Comparison of ENCODE assay signal across 13 cellular contexts in genomic region chr17:38554430-38555350, GRCh38. TPM values are rescaled to one million over a fixed set of nuclear protein-coding genes. Genes with fewer than 3 reads are reported as not detected.
DNase-seq lines count a peak whose midpoint lies in the region; ATAC-seq and TF ChIP-seq lines count a peak whose summit lies in the region.
"Had no signal": no experiment of that assay in that cellular context is flagged by ENCODE, and none has a peak within 500 bp of the region (broad histone marks: within the 10 kb centered on the region; RNA-seq: fewer than 3 reads in every experiment).

No MANE protein-coding gene starts in this region.

- no peaks in the 10 kb centered on the region for H3K36me3 ChIP-seq in SK-N-SH (replicated peaks in 1 of 2; ENCODE audit: control insufficient read depth in 1 of 2, insufficient read depth in 2 of 2, low read length in 1 of 2)
- no peaks in the 10 kb centered on the region for H3K36me3 ChIP-seq in right atrium auricular region
- H3K36me3 ChIP-seq: ascending aorta had no signal

- H3K4me3 ChIP-seq in SK-N-SH (ENCODE audit: low read depth in 2 of 2, low read length in 1 of 2) (no peak overlapping the region), lower leg skin (ENCODE audit: low read depth, poor library complexity, severe bottlenecking) (no peak overlapping the region), right atrium auricular region (no peak overlapping the region)
- H3K4me3 ChIP-seq: ascending aorta had no signal

- H2AFZ ChIP-seq in SK-N-SH (ENCODE audit: low read depth) = no peak overlapping the region

- H3K4me1 ChIP-seq in SK-N-SH (ENCODE audit: control insufficient read depth in 1 of 2, insufficient read depth in 2 of 2, low read depth in 1 of 2, low read length in 1 of 2) = peaks cover 0 to 30% of the 10 kb centered on the region in 2 experiments; a peak in 2 of 4 replicates
- peaks cover 0 to 28% of the 10 kb centered on the region in 2 donors for H3K4me1 ChIP-seq in right atrium auricular region

- no peak for TF ChIP-seq POLR2A in lower leg skin (IDR thresholded peaks at IDR 0.05)

- H3K9ac ChIP-seq in SK-N-SH = no peak overlapping the region

- CTCF ChIA-PET in SK-N-SH (lab: Yijun Ruan, JAX) = interaction anchor here (1.0 to 7.2 kb wide), 16 partner anchors 9 to 119 kb away, joined by 3 to 57 read pairs (median 12); no protein-coding TSS in a partner anchor

- no peak for ATAC-seq in GM18873 (IDR thresholded peaks at IDR 0.05; ENCODE audit: low FRiP score, unreplicated experiment)
- ATAC-seq: activated CD4-positive, CD25-positive, alpha-beta regulatory T cell treated with anti-CD3 and anti-CD28 coated beads, Interleukin-2, amount 50 U/mL, for 24 hours had no signal

- POLR2A ChIA-PET in SK-N-SH (lab: Yijun Ruan, JAX) = no interaction called here

- in situ Hi-C loops in G401 (cut with HindIII; ENCODE audit: low sequenced_read_pairs) = no loop called here

- no peaks in the 10 kb centered on the region for H3K27me3 ChIP-seq in SK-N-SH (ENCODE audit: insufficient read depth)
- H3K27me3 ChIP-seq in right atrium auricular region = no peaks in the 10 kb centered on the region

- H3K9me3 ChIP-seq in SK-N-SH = no peaks in the 10 kb centered on the region
- no peaks in the 10 kb centered on the region for H3K9me3 ChIP-seq in right atrium auricular region
- H3K9me3 ChIP-seq: ascending aorta had no signal

- H4K20me1 ChIP-seq in SK-N-SH (ENCODE audit: insufficient read depth) = no peaks in the 10 kb centered on the region

- WGBS in SK-N-SH (ENCODE audit: low lambda C conversion rate) = 54% methylated on average over 8 of the region's 8 CpGs
- WGBS in lower leg skin, 2 donors = 55 to 61% methylated on average over 8 of the region's 8 CpGs

- no peak for TF ChIP-seq CTCF in SK-N-SH (IDR thresholded peaks at IDR 0.05)
- TF ChIP-seq CTCF in lower leg skin (IDR thresholded peaks at IDR 0.05) = no peak
- TF ChIP-seq CTCF in right atrium auricular region (IDR thresholded peaks at IDR 0.05) = no peak

- peak; percentile 96 for DNase-seq in G401 (ENCODE audit: low spot score)
- DNase-seq in NCI-H2081 (lab: John Stamatoyannopoulos, UW) = peak; percentile 90 to 98
- DNase-seq in SK-N-SH = no peak
- peak; percentile 27 for DNase-seq in fibroblast of peridontal ligament (ENCODE audit: extremely low read depth)
- no peak for DNase-seq in HT-29 (ENCODE audit: low spot score)
- no peak for DNase-seq in lower leg skin (ENCODE audit: low spot score in 2 of 2)
- no peak for DNase-seq in right atrium auricular region (ENCODE audit: low spot score)
- DNase-seq: activated T-cell treated with anti-CD3 and anti-CD28 coated beads, Interleukin-2, amount 50 U/mL, for 48 hours; midbrain had no signal

- no peak overlapping the region for H3K4me2 ChIP-seq in SK-N-SH

- H3K9me2 ChIP-seq in SK-N-SH = no peaks in the 10 kb centered on the region

- TF ChIP-seq RAD21 in SK-N-SH (IDR thresholded peaks at IDR 0.05; ENCODE audit: low read length) = no peak

- intact Hi-C loops in lower leg skin (cut with DNase I; ENCODE audit: low total_unique reads) = no loop called here

- H3F3A ChIP-seq in SK-N-SH (replicated peaks; ENCODE audit: insufficient read depth) = peaks cover 6% of the 10 kb centered on the region

- H3K27ac ChIP-seq in SK-N-SH (ENCODE audit: low read depth in 2 of 2, low read length in 1 of 2) = peak overlapping the region in 1 of 2 experiments; percentile 29; a peak in 1 of 4 replicates
- no peak overlapping the region for H3K27ac ChIP-seq in right atrium auricular region
- H3K27ac ChIP-seq: ascending aorta had no signal

- no peaks in the 10 kb centered on the region for H3K79me2 ChIP-seq in SK-N-SH (ENCODE audit: insufficient read depth)

- no peak for TF ChIP-seq EP300 in SK-N-SH (IDR thresholded peaks at IDR 0.05; ENCODE audit: borderline replicate concordance in 1 of 2, low read depth in 1 of 2, low read length in 1 of 2)

TF ChIP-seq in SK-N-SH, 30 proteins besides CTCF, POLR2A, EP300 and RAD21:
- no peak for TF ChIP-seq FOXJ3 (CRISPR knock-in tag; IDR thresholded peaks at IDR 0.05)
- no peak for TF ChIP-seq POLR2AphosphoS5 (IDR thresholded peaks at IDR 0.05; ENCODE audit: low read depth, low read length)
- peak; percentile 68; the same call in 1 of the 2 replicates for TF ChIP-seq NFIC (IDR thresholded peaks at IDR 0.05; ENCODE audit: borderline replicate concordance)
- TF ChIP-seq TCF12 (IDR thresholded peaks at IDR 0.05) = peak; percentile 39; the same call in 1 of the 2 replicates

RNA-seq across cellular contexts. Expression of gene SRCIN1, which starts 51.1 kb away (rescaled TPM):
- total RNA-seq in G401 (2014; rRNA removed; shearing (Covaris generic)) = 8.9 and 12.4 TPM in 2 replicates
- polyA plus RNA-seq in SK-N-SH (2012; rRNA removed) = 0.45 and 1.0 TPM in 2 replicates
- polyA plus RNA-seq in SK-N-SH (2012; cell fraction: cytosol; rRNA removed) = 0.28 and 0.42 TPM in 2 replicates
- polyA plus RNA-seq in SK-N-SH (2012; cell fraction: nucleus; rRNA removed) = 4.6 and 5.6 TPM in 2 replicates
- total RNA-seq in HT-29 (2014; rRNA removed; shearing (Covaris generic)) = 4.9 and 6.0 TPM in 2 replicates
- total RNA-seq in lower leg skin (10 to 100 TPM; 12.0 to 20.2 (median 15.6) TPM), right atrium auricular region (1 to 10 TPM in 1 of 2 donors, under 1 TPM in 1; 0.52 to 1.1 TPM)
- total RNA-seq: ascending aorta had no signal
- polyA plus RNA-seq: CD14-positive monocyte had no signal

Comparison
In these comparisons a context has a peak if more than half of its experiments do, and no peak if none do; other contexts are left out.
1. DNase-seq: peak in G401 (single experiment), NCI-H2081 (2 of 2) and fibroblast of peridontal ligament (single experiment); none in SK-N-SH (single experiment), HT-29 (single experiment), lower leg skin (0 of 2) and right atrium auricular region (single experiment).